ENCODE assay signal across 28 cellular contexts in the genomic region with DNA sequence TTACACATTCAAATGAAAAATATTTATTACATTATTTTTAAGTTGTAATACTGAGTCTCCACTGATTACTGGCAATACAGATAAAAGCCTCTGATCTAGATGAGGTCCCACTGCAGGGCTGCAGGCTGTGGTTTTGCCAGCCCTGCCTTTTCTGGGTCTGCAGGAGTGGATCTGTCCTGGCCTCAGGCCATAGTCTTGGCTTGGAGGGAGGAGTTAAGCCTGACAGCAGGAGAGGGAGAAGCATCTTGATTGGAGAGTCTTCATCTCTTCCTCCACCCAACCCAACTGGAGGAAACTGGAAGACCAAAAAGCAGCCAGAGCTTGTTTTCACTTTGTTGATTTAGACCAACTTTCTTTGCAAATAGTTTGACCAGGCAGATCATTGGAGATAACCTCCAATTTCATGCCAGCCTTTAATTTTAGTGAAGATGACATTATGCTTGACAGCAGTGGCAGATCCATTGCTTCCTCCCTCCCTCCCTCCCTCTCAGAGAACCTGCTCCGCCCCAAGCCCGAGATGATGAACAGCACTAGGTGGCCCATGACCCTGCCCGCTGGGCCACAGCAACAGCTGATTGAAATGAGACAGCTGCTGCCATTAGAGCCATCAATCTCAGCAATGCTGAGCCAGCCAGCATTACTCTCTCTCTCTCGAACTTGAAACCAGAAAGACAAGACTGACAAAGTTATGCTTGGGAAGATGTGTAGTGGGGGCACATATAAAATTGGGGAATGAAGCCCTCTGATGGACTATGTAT.
DNase-seq lines count a peak whose midpoint lies in the region; ATAC-seq lines count a peak whose summit lies in the region.
"Had no signal": no experiment of that assay in that cellular context is flagged by ENCODE, and none has a peak within 500 bp of the region (broad histone marks: within the 10 kb centered on the region; RNA-seq: fewer than 3 reads in every experiment).

No MANE protein-coding gene starts in this region.

- DNase-seq in NCI-H82 (lab: John Stamatoyannopoulos, UW) (peak; percentile 19), NCI-H82 treated with DMSO at 0.1 percent for 48 hours (lab: John Stamatoyannopoulos, UW; ENCODE audit: unreplicated experiment) (no peak), NCI-H510A treated with DMSO at 0.1 percent for 48 hours (lab: John Stamatoyannopoulos, UW) (peak; percentile 79), left kidney (ENCODE audit: low read depth, low spot score) (peak; percentile 84), superior temporal gyrus (ENCODE audit: extremely low spot score) (no peak)
- no peak for DNase-seq in stimulated activated CD8-positive, alpha-beta memory T cell treated with anti-CD3 and anti-CD28 coated beads, Interleukin-4, amount 100 ng/mL, for 48 hours
- DNase-seq: activated gamma-delta T cell treated with Interleukin-2 at 50 U/mL for 16 hours; activated naive CD8-positive, alpha-beta T cell treated with anti-CD3 and anti-CD28 coated beads, Interleukin-2, amount 50 U/mL, for 24 hours; activated T-cell treated with anti-CD3 and anti-CD28 coated beads, Interleukin-2, amount 50 U/mL, for 24 hours; BE2C; caudate nucleus; CD8-positive, alpha-beta T cell; DMS153; effector CD8-positive, alpha-beta T cell; GM23248; hypothalamus; Karpas-422; left cardiac atrium; mammary epithelial cell; NCI-H1694; NCI-H446 treated with DMSO at 0.1 percent for 48 hours; pancreas; PC-9; stimulated activated naive CD4-positive, alpha-beta T cell treated with Interleukin-2 at 50 U/mL for 16 hours had no signal

- ATAC-seq in GM18867 (IDR thresholded peaks at IDR 0.05; ENCODE audit: unreplicated experiment) (no peak), HG02970 (IDR thresholded peaks at IDR 0.05; ENCODE audit: low FRiP score, unreplicated experiment) (no peak)
- ATAC-seq: activated naive CD8-positive, alpha-beta T cell treated with anti-CD3 and anti-CD28 coated beads, Interleukin-2, amount 50 U/mL, for 24 hours; CD8-positive, alpha-beta T cell; left cardiac atrium; pancreas; Right ventricle myocardium inferior; SK-N-SH treated with all-trans-retinoic acid at 6 μM for 48 hours had no signal

Comparison
In these comparisons a context has a peak if more than half of its experiments do, and no peak if none do; other contexts are left out.
1. DNase-seq: peak in NCI-H82 (single experiment), NCI-H510A treated with DMSO at 0.1 percent for 48 hours (single experiment) and left kidney (single experiment); none in NCI-H82 treated with DMSO at 0.1 percent for 48 hours (single experiment), stimulated activated CD8-positive, alpha-beta memory T cell treated with anti-CD3 and anti-CD28 coated beads, Interleukin-4, amount 100 ng/mL, for 48 hours (single experiment) and superior temporal gyrus (single experiment).